ENCODE assay signal across 10 cellular contexts in the genomic region with DNA sequence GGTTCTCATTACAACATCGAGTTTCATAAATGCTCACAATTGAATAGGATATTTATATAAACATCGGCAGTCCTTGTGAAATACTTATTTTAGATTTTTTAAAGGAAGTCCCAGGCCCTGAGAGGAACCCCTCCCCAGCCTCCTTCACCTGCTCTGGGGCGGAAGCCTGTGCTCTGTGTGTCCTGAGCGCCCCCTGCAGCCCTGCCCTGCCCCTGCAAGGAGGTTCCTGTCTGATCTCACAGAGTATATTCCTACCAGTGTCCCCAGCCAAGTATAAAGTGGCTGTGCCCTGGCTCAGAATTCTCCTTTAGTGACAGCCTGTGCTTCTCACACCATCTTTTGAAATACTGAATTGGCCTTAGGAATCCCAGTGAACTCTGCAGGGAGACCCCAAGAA.
A peak's percentile ranks its signal among the peaks of the same experiment; 100 is the strongest.
DNase-seq lines count a peak whose midpoint lies in the region; ATAC-seq and TF ChIP-seq lines count a peak whose summit lies in the region.
"Had no signal": no experiment of that assay in that cellular context is flagged by ENCODE, and none has a peak within 500 bp of the region (broad histone marks: within the 10 kb centered on the region; RNA-seq: fewer than 3 reads in every experiment).

No MANE protein-coding gene starts in this region.

- peak; percentile 73 to 81 (median 78) for ATAC-seq in T-cell (replicated peaks in 1 of 4)
- ATAC-seq in GM21447 (IDR thresholded peaks at IDR 0.05; ENCODE audit: unreplicated experiment): no peak
- ATAC-seq: heart right ventricle had no signal

- H3K36me3 Mint-ChIP-seq in Calu3 (ENCODE audit: insufficient read depth, unreplicated experiment) (no peaks in the 10 kb centered on the region), T-cell (no peaks in the 10 kb centered on the region)

- no TSS peak for BruUV-seq in Calu3 (replicated peaks; lab: Mats Ljungman, UMichigan)

- H3K4me1 Mint-ChIP-seq in Calu3 (ENCODE audit: low read depth, unreplicated experiment) (no peaks in the 10 kb centered on the region), T-cell (peaks cover 37 to 42% (median 38%) of the 10 kb centered on the region in 3 donors)

- peak; percentile 18 for DNase-seq in Calu3
- DNase-seq in T-cell: peak; percentile 45 to 80 (median 68)
- DNase-seq in activated effector memory CD4-positive, alpha-beta T cell treated with Interleukin-2 at 50 U/mL for 16 hours: peak; percentile 53
- peak; percentile 50 for DNase-seq in stimulated activated CD4-positive, alpha-beta T cell treated with anti-CD3 and anti-CD28 coated beads, Interleukin-2, amount 100 ng/mL, for 4 hours (ENCODE audit: low read depth)
- DNase-seq in superior temporal gyrus (ENCODE audit: extremely low spot score): no peak
- DNase-seq in AG08396 (ENCODE audit: low spot score): no peak
- no peak for DNase-seq in NCI-H146 treated with DMSO at 0.1 percent for 48 hours (lab: John Stamatoyannopoulos, UW; ENCODE audit: unreplicated experiment)
- DNase-seq: heart right ventricle, NCI-H2171 had no signal

- intact Hi-C loops in Calu3 (cut with micrococcal nuclease; ENCODE audit: unreplicated experiment): no loop called here

- H3K4me3 Mint-ChIP-seq in Calu3 (ENCODE audit: low read depth, unreplicated experiment) (no peak overlapping the region), T-cell (peak overlapping the region; percentile 22 to 66 (median 34))

- CTCF ChIA-PET in Calu3 (lab: Charles Lee): no interaction called here
- CTCF ChIA-PET in T-cell (lab: Charles Lee): interaction anchor here in 1 of 2 donors (1.4 to 1.7 kb wide), 3 partner anchors 9 to 30 kb away, joined by 4 to 10 read pairs (median 6); no protein-coding TSS in a partner anchor

- no peak for TF ChIP-seq CTCF in Calu3 (IDR thresholded peaks at IDR 0.05; ENCODE audit: unreplicated experiment)

- H3K27ac Mint-ChIP-seq in Calu3 (ENCODE audit: unreplicated experiment) (no peak overlapping the region), T-cell (peak overlapping the region; percentile 81 to 85)

- peaks cover 73% of the 10 kb centered on the region for H3K27me3 Mint-ChIP-seq in Calu3 (ENCODE audit: unreplicated experiment)
- peaks cover 0 to 4% of the 10 kb centered on the region in 2 donors for H3K27me3 Mint-ChIP-seq in T-cell

- POLR2A ChIA-PET in T-cell (lab: Charles Lee): no interaction called here

- no peaks in the 10 kb centered on the region for H3K9me3 Mint-ChIP-seq in Calu3 (ENCODE audit: low read depth, unreplicated experiment)
- no peaks in the 10 kb centered on the region for H3K9me3 Mint-ChIP-seq in T-cell

Comparison
In these comparisons a context has a peak if more than half of its experiments do, and no peak if none do; other contexts are left out.
1. DNase-seq: peak in Calu3 (single experiment), T-cell (34 of 34), activated effector memory CD4-positive, alpha-beta T cell treated with Interleukin-2 at 50 U/mL for 16 hours (single experiment) and stimulated activated CD4-positive, alpha-beta T cell treated with anti-CD3 and anti-CD28 coated beads, Interleukin-2, amount 100 ng/mL, for 4 hours (single experiment); none in superior temporal gyrus (single experiment), AG08396 (single experiment) and NCI-H146 treated with DMSO at 0.1 percent for 48 hours (single experiment).